In the genomic region with DNA sequence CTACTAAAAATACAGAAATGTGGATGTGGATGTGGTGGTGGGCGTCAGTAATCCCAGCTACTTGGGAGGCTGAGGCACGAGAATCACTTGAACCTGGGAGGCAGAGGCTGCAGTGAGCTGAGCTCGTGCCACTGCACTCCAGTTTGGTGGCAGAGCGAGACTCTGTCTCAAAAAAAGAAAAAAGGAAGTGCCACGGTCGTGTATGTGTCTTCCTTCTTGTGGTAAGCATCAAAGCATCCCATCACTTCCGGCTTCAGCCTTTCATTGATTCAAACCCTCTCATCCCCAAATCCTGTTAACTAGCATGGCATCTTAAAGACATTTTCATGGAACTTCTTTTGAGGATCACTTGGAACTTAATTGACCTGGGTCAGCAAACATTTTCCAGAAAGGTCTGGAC, we compare ENCODE assay signal across 22 cellular contexts.
DNase-seq lines count a peak whose midpoint lies in the region; ATAC-seq lines count a peak whose summit lies in the region.
"Had no signal": no experiment of that assay in that cellular context is flagged by ENCODE, and none has a peak within 500 bp of the region (broad histone marks: within the 10 kb centered on the region; RNA-seq: fewer than 3 reads in every experiment).

No MANE protein-coding gene starts in this region.

- no peaks in the 10 kb centered on the region for H3K9me3 Mint-ChIP-seq in activated CD4-positive, alpha-beta T cell treated with anti-CD3 and anti-CD28 coated beads, Interleukin-2, amount 10 ng/mL, durations not matched to agents 24 days and 14 days
- no peaks in the 10 kb centered on the region for H3K9me3 Mint-ChIP-seq in activated naive CD8-positive, alpha-beta T cell treated with anti-CD3 and anti-CD28 coated beads for 36 hours
- H3K9me3 Mint-ChIP-seq: natural killer cell had no signal

- no peaks in the 10 kb centered on the region for H3K27me3 ChIP-seq in BLaER1 treated with 17β-estradiol and CSF1 and Interleukin-3, amounts not matched to agents 10 nM and 100 nM
- H3K27me3 ChIP-seq in H7 (ENCODE audit: control insufficient read depth, insufficient read depth, low read length), result no peaks in the 10 kb centered on the region
- H3K27me3 ChIP-seq: BE2C had no signal

- peak overlapping the region; percentile 28 to 79 (median 54) for H3K4me2 ChIP-seq in BLaER1 treated with 17β-estradiol and CSF1 and Interleukin-3, amounts not matched to agents 10 nM and 100 nM

- peaks cover 0 to 10% (median 0%) of the 10 kb centered on the region in 11 experiments; a peak in 1 of 22 replicates for H3K9me3 ChIP-seq in BLaER1 treated with 17β-estradiol and CSF1 and Interleukin-3, amounts not matched to agents 10 nM and 100 nM (replicated peaks in 1 of 11)
- H3K9me3 ChIP-seq: BE2C, HAP-1 had no signal

- H3K9ac ChIP-seq in BLaER1 treated with 17β-estradiol and CSF1 and Interleukin-3, amounts not matched to agents 10 nM and 100 nM, result no peak overlapping the region

- H3K27ac ChIP-seq in BLaER1 treated with 17β-estradiol and CSF1 and Interleukin-3, amounts not matched to agents 10 nM and 100 nM, result no peak overlapping the region

- H3K27me3 Mint-ChIP-seq in activated CD4-positive, alpha-beta T cell treated with anti-CD3 and anti-CD28 coated beads, Interleukin-2, amount 10 ng/mL, durations not matched to agents 24 days and 14 days, result no peaks in the 10 kb centered on the region
- H3K27me3 Mint-ChIP-seq in activated naive CD8-positive, alpha-beta T cell treated with anti-CD3 and anti-CD28 coated beads for 36 hours, result peaks cover 3% of the 10 kb centered on the region

- H3K4me3 Mint-ChIP-seq in activated CD4-positive, alpha-beta T cell treated with anti-CD3 and anti-CD28 coated beads, Interleukin-2, amount 10 ng/mL, durations not matched to agents 24 days and 14 days, result peak overlapping the region; percentile 38
- H3K4me3 Mint-ChIP-seq in activated naive CD8-positive, alpha-beta T cell treated with anti-CD3 and anti-CD28 coated beads for 36 hours, result no peak overlapping the region
- H3K4me3 Mint-ChIP-seq: natural killer cell had no signal

- peaks cover 2% of the 10 kb centered on the region for H3K36me3 Mint-ChIP-seq in activated CD4-positive, alpha-beta T cell treated with anti-CD3 and anti-CD28 coated beads, Interleukin-2, amount 10 ng/mL, durations not matched to agents 24 days and 14 days (ENCODE audit: low read depth)
- H3K36me3 Mint-ChIP-seq in activated naive CD8-positive, alpha-beta T cell treated with anti-CD3 and anti-CD28 coated beads for 36 hours, result peaks cover 2% of the 10 kb centered on the region
- H3K36me3 Mint-ChIP-seq: natural killer cell had no signal

- no peak overlapping the region for H3K4me3 ChIP-seq in BLaER1 treated with 17β-estradiol and CSF1 and Interleukin-3, amounts not matched to agents 10 nM and 100 nM
- H3K4me3 ChIP-seq in H7 (ENCODE audit: insufficient read depth, low read depth, low read length), result no peak overlapping the region
- H3K4me3 ChIP-seq: HAP-1 had no signal

- H3K36me3 ChIP-seq in BLaER1 treated with 17β-estradiol and CSF1 and Interleukin-3, amounts not matched to agents 10 nM and 100 nM, result peaks cover 0 to 76% (median 0%) of the 10 kb centered on the region in 11 experiments; a peak in 8 of 22 replicates
- H3K36me3 ChIP-seq in H7 (replicated peaks; ENCODE audit: control insufficient read depth, insufficient read depth, low read length), result no peaks in the 10 kb centered on the region
- H3K36me3 ChIP-seq: BE2C, HAP-1 had no signal

- no peak overlapping the region for H3K27ac Mint-ChIP-seq in activated CD4-positive, alpha-beta T cell treated with anti-CD3 and anti-CD28 coated beads, Interleukin-2, amount 10 ng/mL, durations not matched to agents 24 days and 14 days
- H3K27ac Mint-ChIP-seq in activated naive CD8-positive, alpha-beta T cell treated with anti-CD3 and anti-CD28 coated beads for 36 hours, result peak overlapping the region; percentile 17
- H3K27ac Mint-ChIP-seq: natural killer cell had no signal

- H4K20me1 ChIP-seq in BLaER1 treated with 17β-estradiol and CSF1 and Interleukin-3, amounts not matched to agents 10 nM and 100 nM, result peaks cover 0 to 100% (median 11%) of the 10 kb centered on the region in 11 experiments; a peak in 11 of 22 replicates

- intact Hi-C loops in activated CD4-positive, alpha-beta T cell treated with anti-CD3 and anti-CD28 coated beads, Interleukin-2, amount 10 ng/mL, durations not matched to agents 24 days and 14 days (cut with micrococcal nuclease), result no loop called here

- peaks cover 30 to 58% (median 55%) of the 10 kb centered on the region in 10 experiments for H3K4me1 ChIP-seq in BLaER1 treated with 17β-estradiol and CSF1 and Interleukin-3, amounts not matched to agents 10 nM and 100 nM
- H3K4me1 ChIP-seq: BE2C, HAP-1 had no signal

- ATAC-seq in HG03139 (IDR thresholded peaks at IDR 0.05; ENCODE audit: unreplicated experiment), result no peak
- ATAC-seq: activated CD4-positive, CD25-positive, alpha-beta regulatory T cell treated with anti-CD3 and anti-CD28 coated beads, Interleukin-2, amount 50 U/mL, for 24 hours; left ventricle myocardium superior; natural killer cell; PC-3 had no signal

- H3K4me1 Mint-ChIP-seq in activated CD4-positive, alpha-beta T cell treated with anti-CD3 and anti-CD28 coated beads, Interleukin-2, amount 10 ng/mL, durations not matched to agents 24 days and 14 days, result peaks cover 23% of the 10 kb centered on the region
- peaks cover 16% of the 10 kb centered on the region for H3K4me1 Mint-ChIP-seq in activated naive CD8-positive, alpha-beta T cell treated with anti-CD3 and anti-CD28 coated beads for 36 hours
- H3K4me1 Mint-ChIP-seq: natural killer cell had no signal

- DNase-seq in activated CD4-positive, alpha-beta T cell treated with anti-CD3 and anti-CD28 coated beads, Interleukin-2, amount 10 ng/mL, durations not matched to agents 24 days and 14 days, result peak; percentile 57
- DNase-seq in activated CD4-positive, alpha-beta T cell treated with anti-CD3 and anti-CD28 coated beads, Interleukin-2, amount 50 U/mL, for 1 hour, result no peak
- DNase-seq in MV-4-11 (lab: John Stamatoyannopoulos, UW), result peak; percentile 19
- DNase-seq in activated naive CD8-positive, alpha-beta T cell treated with anti-CD3 and anti-CD28 coated beads for 36 hours, result no peak
- no peak for DNase-seq in stimulated activated CD4-positive, alpha-beta T cell treated with anti-CD3 and anti-CD28 coated beads, Interleukin-2, amount 100 ng/mL, for 48 hours
- no peak for DNase-seq in H7
- DNase-seq: aorta; BE2C; caudate nucleus; left ventricle myocardium superior; natural killer cell; NCI-H1417; NCI-H2081 treated with DMSO at 0.1 percent for 48 hours; NCI-H82; PC-3; SHP77 treated with DMSO at 0.1 percent for 48 hours; small intestine; stimulated activated CD4-positive, alpha-beta T cell treated with anti-CD3 and anti-CD28 coated beads, Interleukin-1b, Interleukin-23, amount 100 ng/mL, for 48 hours had no signal

Comparison
In these comparisons a context has a peak if more than half of its experiments do, and no peak if none do; other contexts are left out.
1. DNase-seq: peak in activated CD4-positive, alpha-beta T cell treated with anti-CD3 and anti-CD28 coated beads, Interleukin-2, amount 10 ng/mL, durations not matched to agents 24 days and 14 days (single experiment) and MV-4-11 (single experiment); none in activated CD4-positive, alpha-beta T cell treated with anti-CD3 and anti-CD28 coated beads, Interleukin-2, amount 50 U/mL, for 1 hour (single experiment), activated naive CD8-positive, alpha-beta T cell treated with anti-CD3 and anti-CD28 coated beads for 36 hours (single experiment), stimulated activated CD4-positive, alpha-beta T cell treated with anti-CD3 and anti-CD28 coated beads, Interleukin-2, amount 100 ng/mL, for 48 hours (0 of 2) and H7 (single experiment).